In the genomic region with DNA sequence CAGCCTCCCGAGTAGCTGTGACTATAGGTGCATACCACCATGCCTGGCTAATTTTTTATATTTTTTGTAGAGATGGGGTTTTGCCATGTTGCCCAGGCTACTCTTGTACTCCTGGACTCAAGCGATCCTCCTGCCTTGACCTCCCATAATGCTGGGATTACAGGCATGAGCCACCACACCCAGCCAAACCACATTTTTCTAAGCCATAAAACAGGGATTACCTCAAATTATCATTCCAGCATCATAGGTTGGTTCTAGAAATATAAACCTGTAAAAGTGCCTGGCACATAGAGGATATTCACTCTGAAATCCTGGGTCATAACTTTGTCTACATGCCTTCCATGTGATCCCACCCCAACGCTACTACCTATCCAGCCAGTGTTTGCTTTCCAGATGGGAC, we compare ENCODE assay signal across 14 cellular contexts. TPM values are rescaled to one million over a fixed set of nuclear protein-coding genes. Genes with fewer than 3 reads are reported as not detected.
DNase-seq lines count a peak whose midpoint lies in the region; ATAC-seq and TF ChIP-seq lines count a peak whose summit lies in the region.
"Had no signal": no experiment of that assay in that cellular context is flagged by ENCODE, and none has a peak within 500 bp of the region (broad histone marks: within the 10 kb centered on the region; RNA-seq: fewer than 3 reads in every experiment).

No MANE protein-coding gene starts in this region.

- H2BK5ac ChIP-seq in H9 (ENCODE audit: insufficient read length, low read length) (no peak overlapping the region), mesendoderm (ENCODE audit: low read length) (no peak overlapping the region)

- H2BK120ac ChIP-seq in H9 (ENCODE audit: low read depth, low read length, poor library complexity, severe bottlenecking) (no peak overlapping the region), mesendoderm (ENCODE audit: low read depth, low read length) (no peak overlapping the region)

- H3K4me3 ChIP-seq in mesendoderm (ENCODE audit: low read length), result no peak overlapping the region

- no peak overlapping the region for H4K5ac ChIP-seq in H9 (ENCODE audit: insufficient read length, low read depth, low read length)
- H4K5ac ChIP-seq in mesendoderm (ENCODE audit: low read length), result no peak overlapping the region

- peaks cover 16 to 18% of the 10 kb centered on the region in 2 experiments for H3K4me1 Mint-ChIP-seq in H9
- peaks cover 54% of the 10 kb centered on the region for H3K4me1 Mint-ChIP-seq in WTC11

- ATAC-seq in WTC11, result no peak

- intact Hi-C loops in posterior vena cava (cut with DNase I), result no loop called here

- H2BK15ac ChIP-seq in H9 (ENCODE audit: low read depth, low read length), result no peak overlapping the region
- no peak overlapping the region for H2BK15ac ChIP-seq in mesendoderm (replicated peaks; ENCODE audit: low read depth)

- no peak for TF ChIP-seq CTCF in H9 (conservative IDR thresholded peaks at IDR 0.05)
- no peak for TF ChIP-seq CTCF in WTC11 (IDR thresholded peaks at IDR 0.05)

- H3K27ac ChIP-seq in H9 (ENCODE audit: insufficient read length, low read depth, low read length) (peak overlapping the region; percentile 93), mesendoderm (ENCODE audit: low read depth, low read length) (no peak overlapping the region)
- H3K27ac ChIP-seq: C4-2B had no signal

- no CpG with 5 or more reads among the region's 3 CpGs for WGBS in H9 (ENCODE audit: extremely low coverage, insufficient read length, low lambda C conversion rate)
- no CpG with 5 or more reads among the region's 3 CpGs for WGBS in mesendoderm (ENCODE audit: extremely low coverage, insufficient coverage, low lambda C conversion rate)

- H3K23me2 ChIP-seq in H9 (ENCODE audit: insufficient read length, low read depth, low read length, poor library complexity, severe bottlenecking), result no peaks in the 10 kb centered on the region

- no peak overlapping the region for H2AFZ ChIP-seq in H9 (ENCODE audit: low read length)

- peak overlapping the region; percentile 41 for H3K4me2 ChIP-seq in H9 (ENCODE audit: insufficient read depth, insufficient read length, low read length)
- H3K4me2 ChIP-seq in mesendoderm (ENCODE audit: low read length), result no peak overlapping the region

- no peak overlapping the region for H4K8ac ChIP-seq in H9 (replicated peaks; ENCODE audit: insufficient read length, low read depth, low read length)
- no peak overlapping the region for H4K8ac ChIP-seq in mesendoderm (ENCODE audit: low read depth, low read length)

- H2AK5ac ChIP-seq in H9 (ENCODE audit: insufficient read length, low read length), result no peak overlapping the region
- H2AK5ac ChIP-seq in mesendoderm (ENCODE audit: low read length), result no peak overlapping the region

- CTCF ChIA-PET in WTC11 (lab: Charles Lee), result interaction anchor here (1.3 kb wide), 1 partner anchor 59 kb away, joined by 4 read pairs; a partner anchor contains a TSS

- H3K79me2 ChIP-seq in H9 (ENCODE audit: insufficient read depth, low read length) (no peaks in the 10 kb centered on the region), mesendoderm (ENCODE audit: control insufficient read depth, insufficient read depth, low read length) (no peaks in the 10 kb centered on the region)

- no peak overlapping the region for H2BK12ac ChIP-seq in H9 (ENCODE audit: insufficient read length, low read depth, low read length)

- peaks cover 0 to 14% (median 5%) of the 10 kb centered on the region in 3 experiments; a peak in 5 of 7 replicates for H3K36me3 Mint-ChIP-seq in H9 (ENCODE audit: insufficient read depth in 1 of 3, low read depth in 3 of 3)
- peaks cover 12% of the 10 kb centered on the region for H3K36me3 Mint-ChIP-seq in WTC11

- H4K20me1 ChIP-seq in H9 (ENCODE audit: control insufficient read depth, insufficient read depth, insufficient read length), result peaks cover 3% of the 10 kb centered on the region

- peaks cover 0 to 7% of the 10 kb centered on the region in 2 experiments; a peak in 2 of 5 replicates for H3K9me3 Mint-ChIP-seq in H9
- peaks cover 10% of the 10 kb centered on the region for H3K9me3 Mint-ChIP-seq in WTC11

- H3K18ac ChIP-seq in H9 (ENCODE audit: insufficient read length, low read depth, low read length) (no peak overlapping the region), mesendoderm (ENCODE audit: low read length) (no peak overlapping the region)

- H3K14ac ChIP-seq in H9 (ENCODE audit: insufficient read depth, low read length), result no peak overlapping the region

- no peak overlapping the region for H4K91ac ChIP-seq in H9 (ENCODE audit: insufficient read length, low read depth, low read length)

- POLR2A ChIA-PET in WTC11 (lab: Charles Lee), result interaction anchor here (1.2 kb wide), 1 partner anchor 40 kb away, joined by 3 read pairs; no protein-coding TSS in a partner anchor

- H3K9me3 ChIP-seq in H9 (ENCODE audit: control insufficient read depth, low read depth, low read length), result no peaks in the 10 kb centered on the region

- H3K4me3 Mint-ChIP-seq in H9, result peak overlapping the region in 1 of 2 experiments; percentile 42; a peak in 2 of 5 replicates
- H3K4me3 Mint-ChIP-seq in WTC11, result no peak overlapping the region
- H3K4me3 Mint-ChIP-seq: CD4-positive, alpha-beta memory T cell had no signal

- no peaks in the 10 kb centered on the region for H3K36me3 ChIP-seq in mesendoderm (ENCODE audit: control insufficient read depth, insufficient read depth, low read length)

- H3K27me3 Mint-ChIP-seq in H9 (ENCODE audit: low read depth), result no peaks in the 10 kb centered on the region; the same call in 1 of the 2 replicates
- no peaks in the 10 kb centered on the region for H3K27me3 Mint-ChIP-seq in WTC11 (ENCODE audit: low read depth)
- H3K27me3 Mint-ChIP-seq: CD4-positive, alpha-beta memory T cell had no signal

- H3K56ac ChIP-seq in H9 (ENCODE audit: insufficient read length, low read depth, low read length) (no peak overlapping the region), mesendoderm (ENCODE audit: low read length) (no peak overlapping the region)

- H3K23ac ChIP-seq in H9 (ENCODE audit: insufficient read length, low read depth, low read length), result no peak overlapping the region
- H3K23ac ChIP-seq in mesendoderm (ENCODE audit: low read length), result no peak overlapping the region

- no peaks in the 10 kb centered on the region for H3K79me1 ChIP-seq in H9 (ENCODE audit: insufficient read depth, low read depth, low read length, poor library complexity, severe bottlenecking)
- H3K79me1 ChIP-seq in mesendoderm (ENCODE audit: low read length), result no peaks in the 10 kb centered on the region

- H3K4me1 ChIP-seq in H9 (ENCODE audit: insufficient read depth, low read length), result peaks cover 14% of the 10 kb centered on the region
- peaks cover 7% of the 10 kb centered on the region for H3K4me1 ChIP-seq in mesendoderm (ENCODE audit: control insufficient read depth, low read depth, low read length)

- no peak overlapping the region for H2BK20ac ChIP-seq in H9 (ENCODE audit: low read depth, low read length, poor library complexity, severe bottlenecking)

- DNase-seq in H9 (no peak), WTC11 (ENCODE audit: low spot score) (no peak), mesendoderm (no peak), T-helper 2 cell (no peak), globus pallidus (ENCODE audit: low spot score) (no peak), posterior vena cava (ENCODE audit: low spot score) (no peak)
- DNase-seq: AML-193; CD4-positive, alpha-beta memory T cell; DMS153; DMS79; GF-D8; H7; KG1 had no signal

- no peak overlapping the region for H3T11ph ChIP-seq in H9 (ENCODE audit: low read length)

- H3K4ac ChIP-seq in H9 (ENCODE audit: low read depth, low read length), result no peak overlapping the region
- H3K4ac ChIP-seq in mesendoderm (ENCODE audit: low read depth, low read length), result peak overlapping the region; percentile 8

- no peaks in the 10 kb centered on the region for H3K27me3 ChIP-seq in H9 (ENCODE audit: insufficient read depth, low read length)
- no peaks in the 10 kb centered on the region for H3K27me3 ChIP-seq in mesendoderm (ENCODE audit: insufficient read depth, low read length, poor library complexity)

- H3K9ac ChIP-seq in H9 (ENCODE audit: extremely low read depth, insufficient read length, low read length), result no peak overlapping the region
- H3K9ac ChIP-seq in mesendoderm (ENCODE audit: low read length), result no peak overlapping the region

- peak overlapping the region in 2 of 3 experiments; percentile 65 to 91; a peak in 4 of 7 replicates for H3K27ac Mint-ChIP-seq in H9
- peak overlapping the region; percentile 89 for H3K27ac Mint-ChIP-seq in WTC11

TF ChIP-seq in WTC11, 78 proteins besides CTCF, POLR2A, EP300 and RAD21:
- no peak for TF ChIP-seq ZNF671 (CRISPR knock-in tag; IDR thresholded peaks at IDR 0.05)

RNA-seq across cellular contexts. Expression of a gene that starts 59.4 kb away (rescaled TPM):
- total RNA-seq in H9 (2021) (11.0 and 12.8 TPM in 2 replicates), WTC11 (2021) (21.1 to 28.2 TPM (median 27.8 TPM) in 3 replicates), posterior vena cava (100 to 1,000 TPM; 109 to 127 TPM)
- polyA plus RNA-seq in mesendoderm (2013, experiment 1 of 2), result 9.6 TPM
- 10.0 TPM for polyA plus RNA-seq in mesendoderm (2013, experiment 2 of 2)
